Comparison of ENCODE assay signal across 9 cellular contexts in the genomic region with DNA sequence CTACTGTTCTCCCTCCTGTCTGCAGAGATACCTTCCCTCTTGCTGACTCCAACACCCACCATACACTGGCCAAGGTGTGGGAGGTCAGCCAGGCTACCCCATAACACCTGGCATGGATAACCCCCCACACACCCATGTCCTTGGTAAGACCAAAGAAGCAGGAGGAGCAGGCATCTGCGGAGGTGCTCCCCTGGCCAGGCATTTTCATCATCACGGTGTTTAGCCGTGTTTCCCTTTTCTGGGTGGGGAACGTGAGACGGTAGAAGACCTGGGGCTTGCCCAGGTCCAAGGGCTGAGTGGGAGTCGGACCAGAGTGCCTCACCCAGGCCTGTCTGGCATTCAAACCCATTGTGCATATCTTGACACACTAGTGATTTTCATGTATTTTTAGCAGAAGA.
A peak's percentile ranks its signal among the peaks of the same experiment; 100 is the strongest.
DNase-seq lines count a peak whose midpoint lies in the region; ATAC-seq and TF ChIP-seq lines count a peak whose summit lies in the region.
"Had no signal": no experiment of that assay in that cellular context is flagged by ENCODE, and none has a peak within 500 bp of the region (broad histone marks: within the 10 kb centered on the region; RNA-seq: fewer than 3 reads in every experiment).

No MANE protein-coding gene starts in this region.

- ATAC-seq in GM18868 (IDR thresholded peaks at IDR 0.05; ENCODE audit: unreplicated experiment) (peak; percentile 11), body of pancreas (no peak), GM19455 (IDR thresholded peaks at IDR 0.05; ENCODE audit: unreplicated experiment) (no peak)
- ATAC-seq: T-helper 17 cell had no signal

- H4K20me1 ChIP-seq in H9 (ENCODE audit: control insufficient read depth, insufficient read depth, insufficient read length), result no peaks in the 10 kb centered on the region
- no peaks in the 10 kb centered on the region for H4K20me1 ChIP-seq in smooth muscle cell (ENCODE audit: low read depth)
- H4K20me1 ChIP-seq in mammary epithelial cell (ENCODE audit: insufficient read depth, low read length), result no peaks in the 10 kb centered on the region

- H3K4me3 ChIP-seq in body of pancreas (no peak overlapping the region), smooth muscle cell (no peak overlapping the region), mammary epithelial cell (replicated peaks in 1 of 3; ENCODE audit: insufficient read depth in 1 of 3, low read depth in 2 of 3, low read length in 3 of 3) (no peak overlapping the region)

- H3K9me3 ChIP-seq in H9 (ENCODE audit: control insufficient read depth, low read depth, low read length) (no peaks in the 10 kb centered on the region), body of pancreas (no peaks in the 10 kb centered on the region), smooth muscle cell (replicated peaks; ENCODE audit: low read depth) (no peaks in the 10 kb centered on the region), mammary epithelial cell (replicated peaks; ENCODE audit: insufficient read depth, low read length) (no peaks in the 10 kb centered on the region)

- no TSS peak for BruUV-seq in mammary epithelial cell (replicated peaks; lab: Mats Ljungman, UMichigan)

- peaks cover 0 to 4% (median 2%) of the 10 kb centered on the region in 3 experiments; a peak in 3 of 7 replicates for H3K36me3 Mint-ChIP-seq in H9 (ENCODE audit: insufficient read depth in 1 of 3, low read depth in 3 of 3)
- H3K36me3 Mint-ChIP-seq: CD4-positive, alpha-beta memory T cell had no signal

- H4K5ac ChIP-seq in H9 (ENCODE audit: insufficient read length, low read depth, low read length), result no peak overlapping the region

- no peaks in the 10 kb centered on the region for H3K9me3 Mint-ChIP-seq in H9

- no peak overlapping the region for H2BK20ac ChIP-seq in H9 (ENCODE audit: low read depth, low read length, poor library complexity, severe bottlenecking)

- no peak overlapping the region for H2BK5ac ChIP-seq in H9 (ENCODE audit: insufficient read length, low read length)

- H3K23ac ChIP-seq in H9 (ENCODE audit: insufficient read length, low read depth, low read length), result no peak overlapping the region

- no CpG with 5 or more reads among the region's 6 CpGs for WGBS in H9 (ENCODE audit: extremely low coverage, insufficient read length, low lambda C conversion rate)
- 96 to 100% methylated on average over 3 to 6 of the region's 6 CpGs for WGBS in body of pancreas, 2 donors
- WGBS in smooth muscle cell (ENCODE audit: low lambda C conversion rate), result 94% methylated on average over 6 of the region's 6 CpGs
- 94% methylated on average over 6 of the region's 6 CpGs for WGBS in mammary epithelial cell (ENCODE audit: low coverage, missing lambda C conversion rate)

- H2BK12ac ChIP-seq in H9 (ENCODE audit: insufficient read length, low read depth, low read length), result no peak overlapping the region

- H2BK120ac ChIP-seq in H9 (ENCODE audit: low read depth, low read length, poor library complexity, severe bottlenecking), result no peak overlapping the region

- no peaks in the 10 kb centered on the region for H3K23me2 ChIP-seq in H9 (ENCODE audit: insufficient read length, low read depth, low read length, poor library complexity, severe bottlenecking)

- dilution Hi-C loops in mammary epithelial cell (cut with HindIII; ENCODE audit: low sequenced_read_pairs), result no loop called here

- H3K36me3 ChIP-seq in body of pancreas (replicated peaks in 1 of 2; ENCODE audit: insufficient read depth in 1 of 2, low read depth in 2 of 2) (no peaks in the 10 kb centered on the region), smooth muscle cell (ENCODE audit: low read depth) (no peaks in the 10 kb centered on the region), mammary epithelial cell (ENCODE audit: insufficient read depth, low read length) (no peaks in the 10 kb centered on the region)

- H3T11ph ChIP-seq in H9 (ENCODE audit: low read length), result no peak overlapping the region

- H3K27me3 ChIP-seq in H9 (ENCODE audit: insufficient read depth, low read length), result no peaks in the 10 kb centered on the region
- no peaks in the 10 kb centered on the region for H3K27me3 ChIP-seq in body of pancreas
- no peaks in the 10 kb centered on the region for H3K27me3 ChIP-seq in smooth muscle cell (ENCODE audit: low read depth)
- H3K27me3 ChIP-seq in mammary epithelial cell (ENCODE audit: insufficient read depth, low read length), result no peaks in the 10 kb centered on the region

- peaks cover 4% of the 10 kb centered on the region for H3F3A ChIP-seq in smooth muscle cell (ENCODE audit: low read depth)

- H2AFZ ChIP-seq in H9 (ENCODE audit: low read length), result no peak overlapping the region
- H2AFZ ChIP-seq in smooth muscle cell (ENCODE audit: low read depth), result no peak overlapping the region
- H2AFZ ChIP-seq in mammary epithelial cell (ENCODE audit: low read depth, low read length), result no peak overlapping the region

- H3K9ac ChIP-seq in H9 (ENCODE audit: extremely low read depth, insufficient read length, low read length) (no peak overlapping the region), smooth muscle cell (ENCODE audit: low read depth) (peak overlapping the region; percentile 40), mammary epithelial cell (ENCODE audit: insufficient read depth, low read length) (no peak overlapping the region)

- no peak overlapping the region for H2AK5ac ChIP-seq in H9 (ENCODE audit: insufficient read length, low read length)

- H4K91ac ChIP-seq in H9 (ENCODE audit: insufficient read length, low read depth, low read length), result no peak overlapping the region

- no peaks in the 10 kb centered on the region for H3K4me1 ChIP-seq in H9 (ENCODE audit: insufficient read depth, low read length)
- peaks cover 20% of the 10 kb centered on the region for H3K4me1 ChIP-seq in body of pancreas
- H3K4me1 ChIP-seq in smooth muscle cell (ENCODE audit: low read depth), result no peaks in the 10 kb centered on the region
- no peaks in the 10 kb centered on the region for H3K4me1 ChIP-seq in mammary epithelial cell (ENCODE audit: insufficient read depth, low read length)

- H3K79me2 ChIP-seq in H9 (ENCODE audit: insufficient read depth, low read length) (no peaks in the 10 kb centered on the region), smooth muscle cell (ENCODE audit: low read depth) (peaks cover 3% of the 10 kb centered on the region), mammary epithelial cell (ENCODE audit: insufficient read depth, low read length) (no peaks in the 10 kb centered on the region)

- no peaks in the 10 kb centered on the region for H3K79me1 ChIP-seq in H9 (ENCODE audit: insufficient read depth, low read depth, low read length, poor library complexity, severe bottlenecking)

- H3K18ac ChIP-seq in H9 (ENCODE audit: insufficient read length, low read depth, low read length), result no peak overlapping the region

- in situ Hi-C loops in mammary epithelial cell (cut with MboI; ENCODE audit: low sequenced_read_pairs in 2 of 2), result no loop called here

- TF ChIP-seq CTCF in H9 (conservative IDR thresholded peaks at IDR 0.05) (no peak), body of pancreas (IDR thresholded peaks at IDR 0.05) (no peak), smooth muscle cell (IDR thresholded peaks at IDR 0.05; ENCODE audit: borderline replicate concordance, insufficient read depth, poor library complexity, severe bottlenecking) (no peak), mammary epithelial cell (conservative IDR thresholded peaks at IDR 0.05 in 1 of 2, IDR thresholded peaks at IDR 0.05 in 1 of 2; ENCODE audit: extremely low read depth in 1 of 2, insufficient read depth in 1 of 2, low read depth in 1 of 2, low read length in 2 of 2) (no peak)

- TF ChIP-seq POLR2A in body of pancreas (IDR thresholded peaks at IDR 0.05), result no peak

- no peak overlapping the region for H4K8ac ChIP-seq in H9 (replicated peaks; ENCODE audit: insufficient read length, low read depth, low read length)

- intact Hi-C loops in body of pancreas (cut with DNase I) (no loop called here), mammary epithelial cell (cut with micrococcal nuclease) (no loop called here)

- DNase-seq in H9 (peak; percentile 5), body of pancreas (peak in 3 of 4 donors; percentile 3 to 7 (median 4)), smooth muscle cell (lab: John Stamatoyannopoulos, UW; ENCODE audit: unreplicated experiment) (no peak), GM03348 (ENCODE audit: low spot score) (no peak), mammary epithelial cell (no peak)
- DNase-seq: CD4-positive, alpha-beta memory T cell had no signal

- H2BK15ac ChIP-seq in H9 (ENCODE audit: low read depth, low read length), result no peak overlapping the region

- H3K27me3 Mint-ChIP-seq in H9 (ENCODE audit: low read depth), result no peaks in the 10 kb centered on the region
- H3K27me3 Mint-ChIP-seq: CD4-positive, alpha-beta memory T cell; T-helper 17 cell had no signal

- CTCF ChIA-PET in mammary epithelial cell (lab: Charles Lee; ENCODE audit: low non-redundant PET), result no interaction called here

- no peak overlapping the region for H3K27ac Mint-ChIP-seq in H9

- H3K4me3 Mint-ChIP-seq in H9, result no peak overlapping the region
- H3K4me3 Mint-ChIP-seq: CD4-positive, alpha-beta memory T cell had no signal

- H3K27ac ChIP-seq in H9 (ENCODE audit: insufficient read length, low read depth, low read length) (no peak overlapping the region), body of pancreas (no peak overlapping the region), smooth muscle cell (ENCODE audit: low read depth) (peak overlapping the region; percentile 94), mammary epithelial cell (ENCODE audit: insufficient read depth, low read depth, low read length) (no peak overlapping the region)

- no peak overlapping the region for H3K14ac ChIP-seq in H9 (ENCODE audit: insufficient read depth, low read length)

- peaks cover 0 to 5% of the 10 kb centered on the region in 2 experiments; a peak in 1 of 4 replicates for H3K4me1 Mint-ChIP-seq in H9

- no peak overlapping the region for H3K4ac ChIP-seq in H9 (ENCODE audit: low read depth, low read length)

- H3K4me2 ChIP-seq in H9 (ENCODE audit: insufficient read depth, insufficient read length, low read length) (no peak overlapping the region), smooth muscle cell (peak overlapping the region; percentile 63), mammary epithelial cell (ENCODE audit: insufficient read depth, low read depth, low read length) (no peak overlapping the region)

- H3K56ac ChIP-seq in H9 (ENCODE audit: insufficient read length, low read depth, low read length), result no peak overlapping the region

Comparison
In these comparisons a context has a peak if more than half of its experiments do, and no peak if none do; other contexts are left out.
1. DNase-seq: peak in H9 (single experiment) and body of pancreas (3 of 4); none in smooth muscle cell (single experiment), GM03348 (single experiment) and mammary epithelial cell (single experiment).